ENCODE assay signal across 8 cellular contexts in genomic region chr7:152463714-152464311, GRCh38. TPM values are rescaled to one million over a fixed set of nuclear protein-coding genes. Genes with fewer than 3 reads are reported as not detected.
DNase-seq lines count a peak whose midpoint lies in the region; ATAC-seq and TF ChIP-seq lines count a peak whose summit lies in the region.

No MANE protein-coding gene starts in this region.

- peak; percentile 100 for DNase-seq in Calu3
- peak; percentile 97 for DNase-seq in NT2/D1 (ENCODE audit: low read depth, low spot score)
- DNase-seq in activated CD8-positive, alpha-beta memory T cell treated with anti-CD3 and anti-CD28 coated beads, Interleukin-2, amount 50 U/mL, for 4 hours: peak; percentile 100
- DNase-seq in endothelial cell (ENCODE audit: low spot score): peak; percentile 100
- DNase-seq in mesothelial cell of epicardium (ENCODE audit: low spot score in 2 of 2, unreplicated experiment in 2 of 2): peak; percentile 100
- DNase-seq in stimulated activated CD8-positive, alpha-beta memory T cell treated with anti-CD3 and anti-CD28 coated beads, Interleukin-15, amount 100 ng/mL, for 4 hours (ENCODE audit: low read depth in 2 of 2): peak; percentile 100

- ATAC-seq in GM21423 (IDR thresholded peaks at IDR 0.05; ENCODE audit: unreplicated experiment): peak; percentile 85

- H3K4me1 Mint-ChIP-seq in Calu3 (ENCODE audit: low read depth, unreplicated experiment) (no peaks in the 10 kb centered on the region), endothelial cell (ENCODE audit: unreplicated experiment) (peaks cover 10% of the 10 kb centered on the region), mesothelial cell of epicardium (peaks cover 32% of the 10 kb centered on the region)

- H3K9me3 Mint-ChIP-seq in Calu3 (ENCODE audit: low read depth, unreplicated experiment) (no peaks in the 10 kb centered on the region), endothelial cell (ENCODE audit: unreplicated experiment) (no peaks in the 10 kb centered on the region), mesothelial cell of epicardium (no peaks in the 10 kb centered on the region)

- BruUV-seq in Calu3 (replicated peaks; lab: Mats Ljungman, UMichigan): no TSS peak

- H3K27me3 ChIP-seq in HUES48 (ENCODE audit: control insufficient read depth, insufficient read depth, low read length): 0 out of 2 replicates have a peak, but pooled peaks cover 2% of the 10 kb centered on the region
- H3K27me3 ChIP-seq in NT2/D1 (ENCODE audit: insufficient read depth, insufficient read length): no peaks in the 10 kb centered on the region

- intact Hi-C loops in Calu3 (cut with micrococcal nuclease; ENCODE audit: unreplicated experiment): no loop called here

- peak overlapping the region; percentile 67 for H3K27ac Mint-ChIP-seq in Calu3 (ENCODE audit: unreplicated experiment)
- peak overlapping the region; percentile 90 for H3K27ac Mint-ChIP-seq in endothelial cell (ENCODE audit: unreplicated experiment)
- peak overlapping the region; percentile 21 for H3K27ac Mint-ChIP-seq in mesothelial cell of epicardium

- no peak for TF ChIP-seq CTCF in Calu3 (IDR thresholded peaks at IDR 0.05; ENCODE audit: unreplicated experiment)
- TF ChIP-seq CTCF in endothelial cell (IDR thresholded peaks at IDR 0.05; ENCODE audit: unreplicated experiment): no peak
- no peak for TF ChIP-seq CTCF in mesothelial cell of epicardium (IDR thresholded peaks at IDR 0.05; ENCODE audit: unreplicated experiment)

- H3K9ac ChIP-seq in HUES48 (ENCODE audit: low read depth, low read length) (peak overlapping the region; percentile 54; the same call in 1 of the 2 replicates), NT2/D1 (ENCODE audit: insufficient read length, low read depth) (peak overlapping the region; percentile 89)

- peaks cover 10% of the 10 kb centered on the region for H3K4me1 ChIP-seq in HUES48 (ENCODE audit: control insufficient read depth, insufficient read depth, low read length)
- H3K4me1 ChIP-seq in NT2/D1 (ENCODE audit: insufficient read depth, insufficient read length): peaks cover 7% of the 10 kb centered on the region

- H3K9me3 ChIP-seq in HUES48 (ENCODE audit: control insufficient read depth, insufficient read depth, low read length): no peaks in the 10 kb centered on the region
- no peaks in the 10 kb centered on the region for H3K9me3 ChIP-seq in NT2/D1 (ENCODE audit: insufficient read depth, low read length)

- H3K4me3 ChIP-seq in HUES48 (ENCODE audit: low read depth, low read length) (peak overlapping the region; percentile 92), NT2/D1 (ENCODE audit: insufficient read length, low read depth) (peak overlapping the region; percentile 67)

- H3K27me3 Mint-ChIP-seq in Calu3 (ENCODE audit: unreplicated experiment): no peaks in the 10 kb centered on the region
- H3K27me3 Mint-ChIP-seq in endothelial cell (ENCODE audit: unreplicated experiment): peaks cover 11% of the 10 kb centered on the region
- no peaks in the 10 kb centered on the region for H3K27me3 Mint-ChIP-seq in mesothelial cell of epicardium (ENCODE audit: low read depth)

- CTCF ChIA-PET in Calu3 (lab: Charles Lee): interaction anchor here (0.6 to 1.0 kb wide), 5 partner anchors 31 to 158 kb away, joined by 3 to 7 read pairs (median 4); no protein-coding TSS in a partner anchor

- H3K4me3 Mint-ChIP-seq in Calu3 (ENCODE audit: low read depth, unreplicated experiment) (peak overlapping the region; percentile 94), endothelial cell (ENCODE audit: unreplicated experiment) (peak overlapping the region; percentile 37), mesothelial cell of epicardium (peak overlapping the region; percentile 95)

- H3K36me3 Mint-ChIP-seq in Calu3 (ENCODE audit: insufficient read depth, unreplicated experiment) (peaks cover 25% of the 10 kb centered on the region), endothelial cell (ENCODE audit: low read depth, unreplicated experiment) (peaks cover 4% of the 10 kb centered on the region), mesothelial cell of epicardium (no peaks in the 10 kb centered on the region)

- H3K36me3 ChIP-seq in HUES48 (ENCODE audit: control insufficient read depth, insufficient read depth, low read length) (no peaks in the 10 kb centered on the region), NT2/D1 (ENCODE audit: insufficient read depth, insufficient read length, low read length) (no peaks in the 10 kb centered on the region)

- peak overlapping the region; percentile 90 for H3K27ac ChIP-seq in HUES48 (ENCODE audit: low read depth, low read length)

RNA-seq across cellular contexts. Expression of gene KMT2C, which starts 28.0 kb away (rescaled TPM):
- total RNA-seq in Calu3 (2022): 71.1 and 73.4 TPM in 2 replicates
- 59.8 TPM for total RNA-seq in endothelial cell (ENCODE audit: unreplicated experiment)
- total RNA-seq in mesothelial cell of epicardium: 103 to 108 TPM (median 106 TPM) in 3 replicates

Comparison
In these comparisons a context has a peak if more than half of its experiments do, and no peak if none do; other contexts are left out.
1. Peak in every context shown above with its lines: DNase-seq, ATAC-seq, H3K4me3 ChIP-seq and H3K27ac ChIP-seq.
2. H3K27ac Mint-ChIP-seq: peak in every context shown above with its lines; median percentile 90 in endothelial cell; 67 in Calu3; 21 in mesothelial cell of epicardium.
3. H3K4me3 Mint-ChIP-seq: peak in every context shown above with its lines; median percentile 95 in mesothelial cell of epicardium; 94 in Calu3; 37 in endothelial cell.